Comparison of ENCODE assay signal across 11 cellular contexts in the genomic region with DNA sequence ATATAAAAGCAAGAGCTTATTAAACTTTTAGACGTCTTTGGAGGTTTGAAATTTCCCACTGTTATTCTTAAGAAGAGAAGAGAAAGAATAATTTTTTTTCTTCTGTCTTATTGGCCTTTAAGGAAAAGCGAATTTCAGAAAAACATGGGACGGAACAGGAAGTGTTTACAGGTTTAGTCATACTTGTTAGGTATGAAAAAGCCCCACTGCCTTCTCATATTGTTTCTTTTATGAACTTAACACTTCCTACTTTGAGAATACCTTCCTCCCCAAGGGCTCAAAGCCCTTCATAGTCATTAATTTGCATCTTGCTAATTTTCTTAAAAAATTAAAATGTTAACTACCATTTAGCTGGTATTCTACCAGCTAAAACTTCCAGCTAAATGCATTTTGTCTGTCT.
DNase-seq lines count a peak whose midpoint lies in the region; ATAC-seq and TF ChIP-seq lines count a peak whose summit lies in the region.
"Had no signal": no experiment of that assay in that cellular context is flagged by ENCODE, and none has a peak within 500 bp of the region (broad histone marks: within the 10 kb centered on the region; RNA-seq: fewer than 3 reads in every experiment).

No MANE protein-coding gene starts in this region.

- H3K36me3 Mint-ChIP-seq in activated CD4-positive, alpha-beta T cell treated with anti-CD3 and anti-CD28 coated beads for 36 hours (ENCODE audit: low read depth): peaks cover 16% of the 10 kb centered on the region
- H3K36me3 Mint-ChIP-seq in immature natural killer cell: no peaks in the 10 kb centered on the region

- H3K4me3 ChIP-seq in esophagus (ENCODE audit: low read depth in 1 of 2, low read length in 2 of 2): no peak overlapping the region
- H3K4me3 ChIP-seq in thoracic aorta: no peak overlapping the region

- H3K4me3 Mint-ChIP-seq in activated CD4-positive, alpha-beta T cell treated with anti-CD3 and anti-CD28 coated beads for 36 hours: peak overlapping the region; percentile 21
- H3K4me3 Mint-ChIP-seq in immature natural killer cell: peak overlapping the region in 2 of 5 donors; percentile 4 to 15
- H3K4me3 Mint-ChIP-seq: H9 had no signal

- no peaks in the 10 kb centered on the region for H3K9me3 ChIP-seq in esophagus (ENCODE audit: control insufficient read depth in 2 of 2, insufficient read depth in 1 of 2, low read depth in 1 of 2, low read length in 1 of 2)
- no peaks in the 10 kb centered on the region for H3K9me3 ChIP-seq in thoracic aorta

- intact Hi-C loops in activated CD4-positive, alpha-beta T cell treated with anti-CD3 and anti-CD28 coated beads for 36 hours (cut with DNase I, micrococcal nuclease): loop anchor here (1.0 to 5.0 kb wide), 5 partner anchors 31 to 249 kb away; no protein-coding TSS in a partner anchor

- no peak for TF ChIP-seq CTCF in thoracic aorta (IDR thresholded peaks at IDR 0.05)

- CTCF ChIA-PET in activated CD4-positive, alpha-beta T cell treated with anti-CD3 and anti-CD28 coated beads for 36 hours (lab: Charles Lee): interaction anchor here (0.6 to 1.9 kb wide), 9 partner anchors 9 to 623 kb away, joined by 3 to 9 read pairs (median 4); no protein-coding TSS in a partner anchor

- H3K27ac ChIP-seq in esophagus (ENCODE audit: low read depth in 2 of 2, low read length in 1 of 2) (peak overlapping the region; percentile 51 to 86), thoracic aorta (peak overlapping the region; percentile 75 to 85)

- WGBS in esophagus, 2 donors: 27 to 35% methylated on average over 3 of the region's 3 CpGs

- peak overlapping the region; percentile 88 for H3K27ac Mint-ChIP-seq in activated CD4-positive, alpha-beta T cell treated with anti-CD3 and anti-CD28 coated beads for 36 hours
- peak overlapping the region in 3 of 6 donors; percentile 42 to 63 (median 60) for H3K27ac Mint-ChIP-seq in immature natural killer cell

- H3K27me3 ChIP-seq in esophagus (ENCODE audit: control insufficient read depth in 1 of 2, insufficient read depth in 2 of 2, low read length in 2 of 2) (no peaks in the 10 kb centered on the region), thoracic aorta (replicated peaks; ENCODE audit: insufficient read depth) (no peaks in the 10 kb centered on the region)

- ATAC-seq in activated CD4-positive, alpha-beta T cell treated with anti-CD3 and anti-CD28 coated beads for 36 hours: peak; percentile 38
- no peak for ATAC-seq in thoracic aorta (ENCODE audit: insufficient number of reproducible peaks, low FRiP score, low read depth)

- POLR2A ChIA-PET in activated CD4-positive, alpha-beta T cell treated with anti-CD3 and anti-CD28 coated beads for 36 hours (lab: Charles Lee): interaction anchor here (1.0 to 1.9 kb wide), 3 partner anchors 32 to 278 kb away, joined by 4 to 12 read pairs (median 10); no protein-coding TSS in a partner anchor

- peaks cover 83% of the 10 kb centered on the region for H3K4me1 Mint-ChIP-seq in activated CD4-positive, alpha-beta T cell treated with anti-CD3 and anti-CD28 coated beads for 36 hours
- H3K4me1 Mint-ChIP-seq in immature natural killer cell: peaks cover 39 to 57% of the 10 kb centered on the region in 2 donors

- DNase-seq in activated CD4-positive, alpha-beta T cell treated with anti-CD3 and anti-CD28 coated beads for 36 hours: no peak
- no peak for DNase-seq in activated CD4-positive, alpha-beta T cell treated with anti-CD3 and anti-CD28 coated beads, Interleukin-2, amount 50 U/mL, for 1 hour
- DNase-seq in RKO (ENCODE audit: low spot score): peak; percentile 9
- no peak for DNase-seq in thoracic aorta (ENCODE audit: low spot score)
- DNase-seq in cerebellar nuclear complex (lab: John Stamatoyannopoulos, UW): no peak
- no peak for DNase-seq in pons (ENCODE audit: low spot score)
- no peak for DNase-seq in immature natural killer cell
- DNase-seq: aorta, H9, NCI-H69 had no signal

- no peaks in the 10 kb centered on the region for H3K36me3 ChIP-seq in esophagus (ENCODE audit: control insufficient read depth in 2 of 2, insufficient read depth in 2 of 2, low read length in 1 of 2)
- no peaks in the 10 kb centered on the region for H3K36me3 ChIP-seq in thoracic aorta

- no peaks in the 10 kb centered on the region for H3K9me3 Mint-ChIP-seq in activated CD4-positive, alpha-beta T cell treated with anti-CD3 and anti-CD28 coated beads for 36 hours (ENCODE audit: low read depth)
- no peaks in the 10 kb centered on the region for H3K9me3 Mint-ChIP-seq in immature natural killer cell
- H3K9me3 Mint-ChIP-seq: H9 had no signal

- no peaks in the 10 kb centered on the region for H3K27me3 Mint-ChIP-seq in activated CD4-positive, alpha-beta T cell treated with anti-CD3 and anti-CD28 coated beads for 36 hours
- H3K27me3 Mint-ChIP-seq in immature natural killer cell (ENCODE audit: low read depth in 3 of 3): peaks cover 1 to 3% (median 2%) of the 10 kb centered on the region in 3 donors

- H3K4me1 ChIP-seq in esophagus (ENCODE audit: control insufficient read depth in 2 of 2, insufficient read depth in 2 of 2, low read length in 1 of 2) (peaks cover 13 to 16% of the 10 kb centered on the region in 2 donors), thoracic aorta (ENCODE audit: control insufficient read depth in 1 of 2, low read depth in 2 of 2) (peaks cover 35 to 43% of the 10 kb centered on the region in 2 donors)
